ENCODE assay signal across 11 cellular contexts in genomic region chr21:42263591-42264131, GRCh38. TPM values are rescaled to one million over a fixed set of nuclear protein-coding genes. Genes with fewer than 3 reads are reported as not detected.
DNase-seq lines count a peak whose midpoint lies in the region; ATAC-seq and TF ChIP-seq lines count a peak whose summit lies in the region.
"Had no signal": no experiment of that assay in that cellular context is flagged by ENCODE, and none has a peak within 500 bp of the region (broad histone marks: within the 10 kb centered on the region; RNA-seq: fewer than 3 reads in every experiment).

No MANE protein-coding gene starts in this region.

- no peak for TF ChIP-seq POLR2A in gastroesophageal sphincter (IDR thresholded peaks at IDR 0.05)

- peaks cover 96% of the 10 kb centered on the region for H4K20me1 ChIP-seq in BLaER1

- H3K79me1 ChIP-seq in neuronal stem cell (ENCODE audit: low read depth, low read length): no peaks in the 10 kb centered on the region

- no peak overlapping the region for H3K4ac ChIP-seq in neuronal stem cell (ENCODE audit: low read length)

- H3K4me1 ChIP-seq in BLaER1 (peaks cover 90% of the 10 kb centered on the region), gastroesophageal sphincter (peaks cover 0 to 54% (median 31%) of the 10 kb centered on the region in 3 donors), neuronal stem cell (ENCODE audit: control insufficient read depth in 2 of 2, insufficient read depth in 1 of 2, low read depth in 1 of 2, low read length in 2 of 2) (peaks cover 0 to 12% of the 10 kb centered on the region in 2 donors)

- TF ChIP-seq CTCF in gastroesophageal sphincter (IDR thresholded peaks at IDR 0.05): no peak

- ATAC-seq in gastroesophageal sphincter (peak; percentile 56), HG03520 (IDR thresholded peaks at IDR 0.05; ENCODE audit: unreplicated experiment) (no peak)

- no peak overlapping the region for H2BK120ac ChIP-seq in neuronal stem cell (ENCODE audit: low read depth, low read length)

- peak overlapping the region; percentile 56 for H3K4me2 ChIP-seq in BLaER1
- H3K4me2 ChIP-seq in neuronal stem cell (ENCODE audit: insufficient read depth, low read length, poor library complexity, severe bottlenecking): no peak overlapping the region

- H2AK5ac ChIP-seq in neuronal stem cell (ENCODE audit: low read depth, low read length): no peak overlapping the region

- no peaks in the 10 kb centered on the region for H3K9me3 ChIP-seq in BLaER1
- H3K9me3 ChIP-seq in SK-N-MC (ENCODE audit: low read depth, low read length): no peaks in the 10 kb centered on the region
- H3K9me3 ChIP-seq in gastroesophageal sphincter: no peaks in the 10 kb centered on the region
- no peaks in the 10 kb centered on the region for H3K9me3 ChIP-seq in neuronal stem cell (replicated peaks in 1 of 2; ENCODE audit: control insufficient read depth in 2 of 2, insufficient read depth in 1 of 2, low read depth in 1 of 2, low read length in 2 of 2)

- H3K14ac ChIP-seq in neuronal stem cell (ENCODE audit: low read length): no peak overlapping the region

- no peak overlapping the region for H4K8ac ChIP-seq in neuronal stem cell (ENCODE audit: low read depth, low read length)

- H2AFZ ChIP-seq in neuronal stem cell (ENCODE audit: low read length): no peak overlapping the region

- H4K91ac ChIP-seq in neuronal stem cell (ENCODE audit: low read depth, low read length, poor library complexity): no peak overlapping the region

- H3K9ac ChIP-seq in BLaER1 (no peak overlapping the region), SK-N-MC (ENCODE audit: insufficient read length) (peak overlapping the region; percentile 12), neuronal stem cell (ENCODE audit: low read depth, low read length, poor library complexity) (no peak overlapping the region)

- DNase-seq in SK-N-MC (ENCODE audit: low read depth, low spot score) (no peak), neuronal stem cell (ENCODE audit: low spot score) (no peak), midbrain (lab: John Stamatoyannopoulos, UW) (no peak), activated gamma-delta T cell (lab: John Stamatoyannopoulos, UW) (no peak)
- DNase-seq in activated CD4-positive, alpha-beta T cell treated with anti-CD3 and anti-CD28 coated beads, Interleukin-2, amount 50 U/mL, for 4 hours: no peak
- DNase-seq: NCI-H2081 treated with DMSO at 0.1 percent for 48 hours had no signal

- no peak overlapping the region for H2BK12ac ChIP-seq in neuronal stem cell (ENCODE audit: low read length)

- H3K18ac ChIP-seq in neuronal stem cell (ENCODE audit: low read length): peak overlapping the region; percentile 28

- no peaks in the 10 kb centered on the region for H3K27me3 ChIP-seq in BLaER1
- H3K27me3 ChIP-seq in gastroesophageal sphincter: no peaks in the 10 kb centered on the region
- H3K27me3 ChIP-seq in neuronal stem cell (ENCODE audit: control insufficient read depth in 3 of 3, insufficient read depth in 3 of 3, low read depth in 1 of 3, low read length in 3 of 3): peaks cover 0 to 5% (median 0%) of the 10 kb centered on the region in 3 experiments

- H3K36me3 ChIP-seq in BLaER1 (peaks cover 26% of the 10 kb centered on the region), SK-N-MC (ENCODE audit: insufficient read depth, low read length) (no peaks in the 10 kb centered on the region), gastroesophageal sphincter (no peaks in the 10 kb centered on the region), neuronal stem cell (replicated peaks in 1 of 2; ENCODE audit: control insufficient read depth in 2 of 2, insufficient read depth in 2 of 2, low read length in 2 of 2) (no peaks in the 10 kb centered on the region)

- H3K23ac ChIP-seq in neuronal stem cell (ENCODE audit: low read depth, low read length, poor library complexity): no peak overlapping the region

- WGBS in gastroesophageal sphincter (ENCODE audit: low coverage in 1 of 2), 2 donors: 71 to 77% methylated on average over 5 to 12 of the region's 18 CpGs
- no CpG with 5 or more reads among the region's 18 CpGs for WGBS in neuronal stem cell (ENCODE audit: extremely low coverage in 2 of 2, insufficient read length in 2 of 2, insufficient replicate concordance in 1 of 2), 2 donors

- H2BK15ac ChIP-seq in neuronal stem cell (ENCODE audit: low read length): no peak overlapping the region

- H3K27ac ChIP-seq in BLaER1 (no peak overlapping the region), SK-N-MC (peak overlapping the region; percentile 65), gastroesophageal sphincter (peak overlapping the region in 3 of 4 donors; percentile 70 to 72 (median 70)), neuronal stem cell (replicated peaks; ENCODE audit: low read length) (no peak overlapping the region)

- H3K4me3 ChIP-seq in BLaER1 (no peak overlapping the region), SK-N-MC (0 out of 2 replicates have a peak overlapping the region, but pooled peaks have one; percentile 13), gastroesophageal sphincter (no peak overlapping the region), neuronal stem cell (ENCODE audit: low read length in 2 of 2) (peak overlapping the region in 1 of 2 donors; percentile 16)

- peak overlapping the region; percentile 16 for H2BK5ac ChIP-seq in neuronal stem cell (ENCODE audit: low read length)

- TF ChIP-seq EP300 in gastroesophageal sphincter (IDR thresholded peaks at IDR 0.05): no peak

RNA-seq across cellular contexts. Expression of gene ABCG1, which starts 44.7 kb away (rescaled TPM):
- 10 to 100 TPM; 15.9 to 21.8 (median 18.0) TPM for total RNA-seq in gastroesophageal sphincter
- polyA plus RNA-seq in neuronal stem cell (2013, experiment 1 of 2): 1.4 TPM
- 1.8 TPM for polyA plus RNA-seq in neuronal stem cell (2013, experiment 2 of 2)
- total RNA-seq: RPMI7951 had no signal

RNA-seq across cellular contexts. Expression of gene TFF3, which starts 51.5 kb away (rescaled TPM):
- 10 to 100 TPM in 2 of 4 donors, 1 to 10 TPM in 2; 6.4 to 18.2 (median 10.5) TPM for total RNA-seq in gastroesophageal sphincter
- polyA plus RNA-seq in neuronal stem cell (2013, experiment 1 of 2): not detected
- 0.15 TPM for polyA plus RNA-seq in neuronal stem cell (2013, experiment 2 of 2)
- total RNA-seq: activated T-helper 1 cell treated with anti-CD3 and anti-CD28 coated beads, Interleukin-12 subunit alpha, Interleukin-12 subunit beta, Interleukin-2, Interleukin-4 antibody, amounts not matched to agents 30 ng/mL and 10 ng/mL and 1 ng/mL, durations not matched to agents 14 hours and 24 hours and 36 hours had no signal

Comparison
In these comparisons a context has a peak if more than half of its experiments do, and no peak if none do; other contexts are left out.
1. H3K27ac ChIP-seq: peak in SK-N-MC (single experiment) and gastroesophageal sphincter (3 of 4); none in BLaER1 (single experiment) and neuronal stem cell (single experiment).